In the genomic region with DNA sequence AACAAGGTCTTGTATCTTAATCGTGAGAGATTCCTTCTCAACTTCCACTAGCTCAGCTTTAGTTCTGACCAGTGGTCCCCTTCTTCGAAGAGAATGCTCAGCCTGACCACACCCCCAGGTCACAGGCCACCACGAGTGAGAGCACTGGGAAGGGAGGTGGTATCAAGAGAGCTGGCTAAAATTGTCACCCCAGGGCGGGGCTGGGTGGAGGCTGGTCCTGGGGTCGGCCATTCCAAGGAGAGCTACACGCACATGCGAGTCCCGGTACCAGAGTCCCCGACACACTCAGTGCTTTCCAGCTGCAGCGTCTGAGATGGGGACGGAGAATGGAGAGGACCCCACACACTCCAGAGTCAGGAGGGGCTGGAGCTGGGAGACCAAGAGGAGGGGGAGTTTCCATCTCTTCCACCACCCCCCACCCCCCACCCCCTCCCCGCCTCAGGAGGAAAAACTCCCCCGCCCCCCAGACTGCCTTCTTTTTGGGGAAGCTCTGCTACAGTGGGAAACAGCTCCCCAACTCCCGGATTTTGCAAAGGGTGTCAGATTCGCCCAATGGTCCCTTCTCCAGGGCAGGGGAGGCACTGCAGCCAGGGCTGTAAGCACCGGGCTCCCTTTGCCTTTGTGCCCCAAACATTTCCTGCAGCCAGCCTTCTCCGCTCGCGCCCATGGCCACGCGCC, we compare ENCODE assay signal across 20 cellular contexts. TPM values are rescaled to one million over a fixed set of nuclear protein-coding genes. Genes with fewer than 3 reads are reported as not detected.
DNase-seq lines count a peak whose midpoint lies in the region; ATAC-seq, FAIRE-seq and TF ChIP-seq lines count a peak whose summit lies in the region.
"Had no signal": no experiment of that assay in that cellular context is flagged by ENCODE, and none has a peak within 500 bp of the region (broad histone marks: within the 10 kb centered on the region; RNA-seq: fewer than 3 reads in every experiment).

No MANE protein-coding gene starts in this region.

- peaks cover 0 to 3% (median 0%) of the 10 kb centered on the region in 5 experiments for H3K9me3 Mint-ChIP-seq in brain

- no peak for ATAC-seq in Right ventricle myocardium inferior
- ATAC-seq: foreskin keratinocyte, K562 had no signal

- TF ChIP-seq CTCF in left ventricle myocardium inferior (IDR thresholded peaks at IDR 0.05; ENCODE audit: borderline replicate concordance), result no peak
- TF ChIP-seq CTCF in brain (conservative IDR thresholded peaks at IDR 0.05), result no peak

- no peak overlapping the region for H4K8ac ChIP-seq in mesendoderm (ENCODE audit: low read depth, low read length)

- H2BK15ac ChIP-seq in mesendoderm (replicated peaks; ENCODE audit: low read depth), result no peak overlapping the region

- H3K27me3 ChIP-seq in left ventricle myocardium inferior (ENCODE audit: low read depth), result peaks cover 83% of the 10 kb centered on the region
- H3K27me3 ChIP-seq in mesendoderm (ENCODE audit: insufficient read depth, low read length, poor library complexity), result peaks cover 27% of the 10 kb centered on the region

- no peak overlapping the region for H2BK5ac ChIP-seq in mesendoderm (ENCODE audit: low read length)

- no peak for DNase-seq in left ventricle myocardium inferior
- DNase-seq in Right ventricle myocardium inferior (ENCODE audit: missing footprints), result no peak
- no peak for DNase-seq in mesendoderm
- no peak for DNase-seq in NCI-H2196 treated with DMSO at 0.1 percent for 48 hours (lab: John Stamatoyannopoulos, UW; ENCODE audit: unreplicated experiment)
- no peak for DNase-seq in urothelium cell line (ENCODE audit: low spot score)
- DNase-seq in DMS53 (lab: John Stamatoyannopoulos, UW), result no peak
- DNase-seq: ACHN; activated CD4-positive, alpha-beta T cell treated with anti-CD3 and anti-CD28 coated beads, Interleukin-2, amount 50 U/mL, for 1 hour; foreskin keratinocyte; GF-D8; NCI-H1048; NCI-H226; occipital lobe; Right ventricle myocardium superior had no signal

- H3K4me2 ChIP-seq in mesendoderm (ENCODE audit: low read length), result no peak overlapping the region

- no peak overlapping the region for H4K5ac ChIP-seq in mesendoderm (ENCODE audit: low read length)

- no peaks in the 10 kb centered on the region for H3K36me3 Mint-ChIP-seq in brain

- no peaks in the 10 kb centered on the region for H3K79me2 ChIP-seq in mesendoderm (ENCODE audit: control insufficient read depth, insufficient read depth, low read length)

- no peak overlapping the region for H3K56ac ChIP-seq in mesendoderm (ENCODE audit: low read length)

- no peak overlapping the region for H2BK120ac ChIP-seq in mesendoderm (ENCODE audit: low read depth, low read length)

- peak overlapping the region; percentile 71 to 88 (median 85) for H3K4me3 Mint-ChIP-seq in brain

- H3K4me3 ChIP-seq in left ventricle myocardium inferior, result peak overlapping the region; percentile 51
- H3K4me3 ChIP-seq in mesendoderm (ENCODE audit: low read length), result no peak overlapping the region
- H3K4me3 ChIP-seq in urinary bladder (ENCODE audit: low read depth, low read length), result peak overlapping the region; percentile 43
- H3K4me3 ChIP-seq: K562 had no signal

- H3K79me1 ChIP-seq in mesendoderm (ENCODE audit: low read length), result no peaks in the 10 kb centered on the region

- H3K23ac ChIP-seq in mesendoderm (ENCODE audit: low read length), result peak overlapping the region; percentile 91

- WGBS in mesendoderm (ENCODE audit: extremely low coverage, insufficient coverage, low lambda C conversion rate), result no CpG with 5 or more reads among the region's 21 CpGs
- 22% methylated on average over 21 of the region's 21 CpGs for WGBS in urinary bladder

- intact Hi-C loops in left ventricle myocardium inferior (cut with micrococcal nuclease) (no loop called here), Right ventricle myocardium inferior (cut with DNase I) (loop anchor here (5.0 kb wide), 1 partner anchor 56 kb away; no protein-coding TSS in a partner anchor)

- H3K18ac ChIP-seq in mesendoderm (ENCODE audit: low read length), result no peak overlapping the region

- no peaks in the 10 kb centered on the region for H3K9me3 ChIP-seq in left ventricle myocardium inferior (replicated peaks)
- H3K9me3 ChIP-seq: upper lobe of left lung had no signal

- peaks cover 68% of the 10 kb centered on the region for H3K27me3 Mint-ChIP-seq in brain

- peak overlapping the region in 4 of 5 experiments; percentile 17 to 54 (median 43) for H3K27ac Mint-ChIP-seq in brain

- H3K4ac ChIP-seq in mesendoderm (ENCODE audit: low read depth, low read length), result no peak overlapping the region

- no peak for FAIRE-seq in urothelium cell line (lab: Jason Lieb, UNC)
- FAIRE-seq: D721Med, K562 had no signal

- H3K36me3 ChIP-seq in left ventricle myocardium inferior, result no peaks in the 10 kb centered on the region
- H3K36me3 ChIP-seq in mesendoderm (ENCODE audit: control insufficient read depth, insufficient read depth, low read length), result no peaks in the 10 kb centered on the region
- H3K36me3 ChIP-seq in urinary bladder (ENCODE audit: insufficient read depth), result no peaks in the 10 kb centered on the region
- H3K36me3 ChIP-seq: upper lobe of left lung had no signal

- no peak overlapping the region for H3K27ac ChIP-seq in left ventricle myocardium inferior (replicated peaks)
- no peak overlapping the region for H3K27ac ChIP-seq in mesendoderm (ENCODE audit: low read depth, low read length)
- H3K27ac ChIP-seq in urinary bladder (ENCODE audit: low read depth), result no peak overlapping the region
- H3K27ac ChIP-seq: foreskin keratinocyte, skin epidermis, upper lobe of left lung had no signal

- H3K4me1 ChIP-seq in left ventricle myocardium inferior (peaks cover 36% of the 10 kb centered on the region), mesendoderm (ENCODE audit: control insufficient read depth, low read depth, low read length) (peaks cover 11% of the 10 kb centered on the region), urinary bladder (ENCODE audit: insufficient read depth) (peaks cover 2% of the 10 kb centered on the region)
- H3K4me1 ChIP-seq: foreskin keratinocyte had no signal

- no peak overlapping the region for H2AK5ac ChIP-seq in mesendoderm (ENCODE audit: low read length)

- H3K9ac ChIP-seq in mesendoderm (ENCODE audit: low read length), result no peak overlapping the region

- H3K4me1 Mint-ChIP-seq in brain, result peaks cover 37% of the 10 kb centered on the region

RNA-seq across cellular contexts. Expression of gene C1QL1, which starts 1.6 kb away (rescaled TPM):
- total RNA-seq in left ventricle myocardium inferior (0.74 TPM), Right ventricle myocardium inferior (11.3 TPM), urinary bladder (12.6 TPM)
- polyA plus RNA-seq in brain (ENCODE audit: insufficient read depth, low read depth, low replicate concordance) (47.6 TPM), urinary bladder (15.1 TPM)
- polyA plus RNA-seq in mesendoderm (2013, experiment 1 of 2), result 3.5 TPM
- polyA plus RNA-seq in mesendoderm (2013, experiment 2 of 2), result 3.5 TPM

RNA-seq across cellular contexts. Expression of gene KIF18B, which starts 18.9 kb away (rescaled TPM):
- total RNA-seq in left ventricle myocardium inferior (0.49 TPM), Right ventricle myocardium inferior (2.5 TPM), urinary bladder (2.5 TPM)
- polyA plus RNA-seq in brain (ENCODE audit: insufficient read depth, low read depth, low replicate concordance) (10.9 TPM), urinary bladder (0.20 TPM)
- polyA plus RNA-seq in mesendoderm (2013, experiment 1 of 2), result 23.3 TPM
- 23.0 TPM for polyA plus RNA-seq in mesendoderm (2013, experiment 2 of 2)

RNA-seq across cellular contexts. Expression of gene GFAP, which starts 51.2 kb away (rescaled TPM):
- total RNA-seq in left ventricle myocardium inferior, result 4.1 TPM
- total RNA-seq in Right ventricle myocardium inferior, result 3.7 TPM
- polyA plus RNA-seq in brain (ENCODE audit: insufficient read depth, low read depth, low replicate concordance), result 4,939 TPM
- 0.22 TPM for polyA plus RNA-seq in mesendoderm (2013, experiment 1 of 2)
- polyA plus RNA-seq in mesendoderm (2013, experiment 2 of 2), result 0.27 TPM
- total RNA-seq in urinary bladder, result 0.53 TPM
- 1.4 TPM for polyA plus RNA-seq in urinary bladder
- total RNA-seq: upper lobe of left lung had no signal
